In genomic region chr14:30928462-30928861, GRCh38 we compare ENCODE assay signal across 1 cellular context.
TF ChIP-seq lines count a peak whose summit lies in the region.

No MANE protein-coding gene starts in this region.

TF ChIP-seq in HepG2, 621 proteins besides CTCF, POLR2A, EP300 and RAD21:
- TF ChIP-seq ZBTB8A (CRISPR knock-in tag; IDR thresholded peaks at IDR 0.05; ENCODE audit: borderline replicate concordance, low read depth) (no peak), RBM22 (optimal IDR thresholded peaks at IDR 0.05; ENCODE audit: low read length) (peak; percentile 41)
